17 cellular contexts compared by ENCODE assay signal in genomic region chr11:21475276-21475675, GRCh38.
"Had no signal": no experiment of that assay in that cellular context is flagged by ENCODE, and none has a peak within 500 bp of the region (broad histone marks: within the 10 kb centered on the region; RNA-seq: fewer than 3 reads in every experiment).

No MANE protein-coding gene starts in this region.

- H3K27ac ChIP-seq: ascending aorta, esophagus squamous epithelium, right atrium auricular region, upper lobe of right lung had no signal

- H3K9me3 ChIP-seq: ascending aorta, esophagus squamous epithelium, right atrium auricular region, upper lobe of right lung had no signal

- H3K4me1 ChIP-seq: ascending aorta, right atrium auricular region, upper lobe of right lung had no signal

- H3K27me3 ChIP-seq: ascending aorta, right atrium auricular region, upper lobe of right lung had no signal

- H3K36me3 ChIP-seq: ascending aorta, esophagus squamous epithelium, right atrium auricular region, upper lobe of right lung had no signal

- FAIRE-seq: endothelial cell of umbilical vein, kidney had no signal

- H3K4me3 ChIP-seq: ascending aorta, esophagus squamous epithelium, right atrium auricular region, upper lobe of right lung had no signal

- DNase-seq: activated CD4-positive, CD25-positive, alpha-beta regulatory T cell treated with anti-CD3 and anti-CD28 coated beads, Interleukin-2, amount 50 U/mL, for 72 hours; activated gamma-delta T cell; effector CD4-positive, alpha-beta T cell; esophagus squamous epithelium; kidney; midbrain; nephron progenitor cell; occipital lobe; posterior cingulate gyrus; stimulated activated CD4-positive, alpha-beta T cell treated with anti-CD3 and anti-CD28 coated beads, Interleukin-12 subunit alpha, Interleukin-12 subunit beta, amount 100 ng/mL, for 4 hours; stimulated activated CD4-positive, alpha-beta T cell treated with anti-CD3 and anti-CD28 coated beads, Interleukin-1b, Interleukin-23, amount 100 ng/mL, for 48 hours; stimulated activated CD8-positive, alpha-beta memory T cell treated with anti-CD3 and anti-CD28 coated beads, Interleukin-4, amount 100 ng/mL, for 48 hours; stimulated activated naive CD4-positive, alpha-beta T cell; upper lobe of right lung had no signal
